19 cellular contexts compared by ENCODE assay signal in genomic region chr18:48846423-48846932, GRCh38.
DNase-seq lines count a peak whose midpoint lies in the region; ATAC-seq and TF ChIP-seq lines count a peak whose summit lies in the region.
"Had no signal": no experiment of that assay in that cellular context is flagged by ENCODE, and none has a peak within 500 bp of the region (broad histone marks: within the 10 kb centered on the region; RNA-seq: fewer than 3 reads in every experiment).

No MANE protein-coding gene starts in this region.

- no peak overlapping the region for H3K27ac ChIP-seq in CD4-positive, alpha-beta memory T cell (ENCODE audit: low read depth, low read length)
- no peak overlapping the region for H3K27ac ChIP-seq in HEK293 (ENCODE audit: extremely low read depth, low read depth, low read length)
- no peak overlapping the region for H3K27ac ChIP-seq in gastroesophageal sphincter
- H3K27ac ChIP-seq: A549, GM23248 had no signal

- POLR2A ChIA-PET in CD4-positive, alpha-beta memory T cell (lab: Charles Lee; ENCODE audit: partially characterized antibody) = no interaction called here
- POLR2A ChIA-PET in HEK293 (lab: Yijun Ruan, JAX) = interaction anchor here (0.7 kb wide), 1 partner anchor 55 kb away, joined by 8 read pairs; no protein-coding TSS in a partner anchor

- 93 to 100% methylated on average over 2 of the region's 2 CpGs for WGBS in gastroesophageal sphincter (ENCODE audit: low coverage in 1 of 2), 2 donors

- no peaks in the 10 kb centered on the region for H3K27me3 Mint-ChIP-seq in CD4-positive, alpha-beta memory T cell
- H3K27me3 Mint-ChIP-seq in chondrocyte (ENCODE audit: low read depth) = no peaks in the 10 kb centered on the region
- no peaks in the 10 kb centered on the region for H3K27me3 Mint-ChIP-seq in nephron (ENCODE audit: low read depth)

- H3K9me3 Mint-ChIP-seq in CD4-positive, alpha-beta memory T cell = peaks cover 0 to 5% (median 0%) of the 10 kb centered on the region in 8 donors
- H3K9me3 Mint-ChIP-seq in chondrocyte (ENCODE audit: low read depth) = peaks cover 3% of the 10 kb centered on the region
- H3K9me3 Mint-ChIP-seq in nephron = no peaks in the 10 kb centered on the region
- H3K9me3 Mint-ChIP-seq: H9, HFFc6 had no signal

- ATAC-seq in gastroesophageal sphincter = no peak
- ATAC-seq: A549; CD8-positive, alpha-beta T cell; HCT116 had no signal

- no peak for TF ChIP-seq POLR2A in gastroesophageal sphincter (IDR thresholded peaks at IDR 0.05)

- no peak overlapping the region for H3K4me3 Mint-ChIP-seq in CD4-positive, alpha-beta memory T cell
- H3K4me3 Mint-ChIP-seq in chondrocyte (ENCODE audit: unreplicated experiment) = no peak overlapping the region
- H3K4me3 Mint-ChIP-seq in nephron = no peak overlapping the region
- H3K4me3 Mint-ChIP-seq: CD8-positive, alpha-beta T cell; H9; HFFc6 had no signal

- no peaks in the 10 kb centered on the region for H3K27me3 ChIP-seq in CD4-positive, alpha-beta memory T cell (ENCODE audit: insufficient read depth, low read length)
- no peaks in the 10 kb centered on the region for H3K27me3 ChIP-seq in gastroesophageal sphincter

- H3K27ac Mint-ChIP-seq in CD4-positive, alpha-beta memory T cell = peak overlapping the region in 4 of 7 donors; percentile 17 to 76 (median 42)
- peak overlapping the region; percentile 85 for H3K27ac Mint-ChIP-seq in chondrocyte (ENCODE audit: unreplicated experiment)
- H3K27ac Mint-ChIP-seq in nephron = peak overlapping the region; percentile 64 to 99 (median 85)
- H3K27ac Mint-ChIP-seq: CD8-positive, alpha-beta T cell; H9; HFFc6 had no signal

- peaks cover 38 to 56% (median 46%) of the 10 kb centered on the region in 4 donors for H3K4me1 Mint-ChIP-seq in CD4-positive, alpha-beta memory T cell
- H3K4me1 Mint-ChIP-seq in chondrocyte (ENCODE audit: low read depth) (peaks cover 85% of the 10 kb centered on the region), nephron (peaks cover 80% of the 10 kb centered on the region)

- no peak for TF ChIP-seq EP300 in gastroesophageal sphincter (IDR thresholded peaks at IDR 0.05)

- H3K4me3 ChIP-seq in CD4-positive, alpha-beta memory T cell (ENCODE audit: low read length in 2 of 2) = no peak overlapping the region
- H3K4me3 ChIP-seq in HEK293 (ENCODE audit: low read depth, low read length) (no peak overlapping the region), gastroesophageal sphincter (no peak overlapping the region)
- H3K4me3 ChIP-seq: A549, GM23248 had no signal

- DNase-seq in CD4-positive, alpha-beta memory T cell = no peak
- no peak for DNase-seq in chondrocyte (ENCODE audit: low spot score)
- DNase-seq in NCI-H526 treated with DMSO at 0.1 percent for 48 hours (lab: John Stamatoyannopoulos, UW) = no peak
- no peak for DNase-seq in T-helper 2 cell
- DNase-seq: 8988T; ACHN; C1 segment of cervical spinal cord; Caco-2; CD8-positive, alpha-beta T cell; DMS153; DND-41; GM23248; H9; HFFc6 had no signal

- H3K36me3 ChIP-seq in CD4-positive, alpha-beta memory T cell (ENCODE audit: insufficient read depth, low read length) = no peaks in the 10 kb centered on the region
- H3K36me3 ChIP-seq in HEK293 (ENCODE audit: control insufficient read depth in 2 of 2, insufficient read depth in 1 of 2, low read length in 2 of 2) (no peaks in the 10 kb centered on the region), gastroesophageal sphincter (peaks cover 0 to 3% of the 10 kb centered on the region in 2 donors)

- peaks cover 44% of the 10 kb centered on the region for H3K4me1 ChIP-seq in CD4-positive, alpha-beta memory T cell (ENCODE audit: insufficient read depth, low read length)
- H3K4me1 ChIP-seq in HEK293 (ENCODE audit: control insufficient read depth, insufficient read depth, low read length) = peaks cover 12% of the 10 kb centered on the region
- peaks cover 0 to 42% (median 19%) of the 10 kb centered on the region in 3 donors for H3K4me1 ChIP-seq in gastroesophageal sphincter
- H3K4me1 ChIP-seq: Caco-2 had no signal

- CTCF ChIA-PET in CD4-positive, alpha-beta memory T cell (lab: Charles Lee; ENCODE audit: partially characterized antibody) = interaction anchor here (1.0 kb wide), 1 partner anchor 68 kb away, joined by 3 read pairs; no protein-coding TSS in a partner anchor
- CTCF ChIA-PET in HEK293 (lab: Yijun Ruan, JAX) = no interaction called here

- intact Hi-C loops in CD4-positive, alpha-beta memory T cell (cut with micrococcal nuclease) = no loop called here

- H3K36me3 Mint-ChIP-seq in CD4-positive, alpha-beta memory T cell = peaks cover 0 to 4% of the 10 kb centered on the region in 2 donors
- H3K36me3 Mint-ChIP-seq in chondrocyte (ENCODE audit: low read depth) = peaks cover 14% of the 10 kb centered on the region
- peaks cover 8% of the 10 kb centered on the region for H3K36me3 Mint-ChIP-seq in nephron (ENCODE audit: low read depth)
- H3K36me3 Mint-ChIP-seq: CD8-positive, alpha-beta T cell had no signal

- no peak for TF ChIP-seq CTCF in HEK293 (tag by site-specific recombination; IDR thresholded peaks at IDR 0.05)
- no peak for TF ChIP-seq CTCF in chondrocyte (IDR thresholded peaks at IDR 0.05)
- no peak for TF ChIP-seq CTCF in nephron (IDR thresholded peaks at IDR 0.05; ENCODE audit: unreplicated experiment in 3 of 3)
- no peak for TF ChIP-seq CTCF in gastroesophageal sphincter (IDR thresholded peaks at IDR 0.05)

- H3K9me3 ChIP-seq in CD4-positive, alpha-beta memory T cell (ENCODE audit: control insufficient read depth in 1 of 2, low read length in 2 of 2) = no peaks in the 10 kb centered on the region
- no peaks in the 10 kb centered on the region for H3K9me3 ChIP-seq in HEK293 (ENCODE audit: control insufficient read depth, insufficient read depth, low read depth, low read length)
- H3K9me3 ChIP-seq in gastroesophageal sphincter = no peaks in the 10 kb centered on the region
- H3K9me3 ChIP-seq: A549, Caco-2 had no signal

TF ChIP-seq in HEK293, 187 proteins besides CTCF, POLR2A, EP300 and RAD21:
- TF ChIP-seq ZNF776 (tag by site-specific recombination; IDR thresholded peaks at IDR 0.05; ENCODE audit: borderline replicate concordance) (0 out of 2 replicates have a peak, but pooled peaks have one; percentile 39), ZNF513 (tag by site-specific recombination; IDR thresholded peaks at IDR 0.05) (no peak), EGR2 (tag by site-specific recombination; IDR thresholded peaks at IDR 0.05; ENCODE audit: low read depth) (peak; percentile 54), ZNF146 (tag by site-specific recombination; IDR thresholded peaks at IDR 0.05) (no peak), ZNF366 (tag by site-specific recombination; conservative IDR thresholded peaks at IDR 0.05) (peak; percentile 100), BCL11A (tag by site-specific recombination; IDR thresholded peaks at IDR 0.05; ENCODE audit: low read depth) (no peak), ZFHX2 (tag by site-specific recombination; conservative IDR thresholded peaks at IDR 0.05) (peak; percentile 63), ZNF114 (tag by site-specific recombination; IDR thresholded peaks at IDR 0.05) (peak; percentile 30; the same call in 1 of the 2 replicates), ZBTB17 (tag by site-specific recombination; IDR thresholded peaks at IDR 0.05) (peak; percentile 97), ZNF747 (tag by site-specific recombination; IDR thresholded peaks at IDR 0.05) (0 out of 2 replicates have a peak, but pooled peaks have one; percentile 47), ZNF791 (tag by site-specific recombination; IDR thresholded peaks at IDR 0.05) (0 out of 2 replicates have a peak, but pooled peaks have one; percentile 12)
- TF ChIP-seq, protein P1, sequence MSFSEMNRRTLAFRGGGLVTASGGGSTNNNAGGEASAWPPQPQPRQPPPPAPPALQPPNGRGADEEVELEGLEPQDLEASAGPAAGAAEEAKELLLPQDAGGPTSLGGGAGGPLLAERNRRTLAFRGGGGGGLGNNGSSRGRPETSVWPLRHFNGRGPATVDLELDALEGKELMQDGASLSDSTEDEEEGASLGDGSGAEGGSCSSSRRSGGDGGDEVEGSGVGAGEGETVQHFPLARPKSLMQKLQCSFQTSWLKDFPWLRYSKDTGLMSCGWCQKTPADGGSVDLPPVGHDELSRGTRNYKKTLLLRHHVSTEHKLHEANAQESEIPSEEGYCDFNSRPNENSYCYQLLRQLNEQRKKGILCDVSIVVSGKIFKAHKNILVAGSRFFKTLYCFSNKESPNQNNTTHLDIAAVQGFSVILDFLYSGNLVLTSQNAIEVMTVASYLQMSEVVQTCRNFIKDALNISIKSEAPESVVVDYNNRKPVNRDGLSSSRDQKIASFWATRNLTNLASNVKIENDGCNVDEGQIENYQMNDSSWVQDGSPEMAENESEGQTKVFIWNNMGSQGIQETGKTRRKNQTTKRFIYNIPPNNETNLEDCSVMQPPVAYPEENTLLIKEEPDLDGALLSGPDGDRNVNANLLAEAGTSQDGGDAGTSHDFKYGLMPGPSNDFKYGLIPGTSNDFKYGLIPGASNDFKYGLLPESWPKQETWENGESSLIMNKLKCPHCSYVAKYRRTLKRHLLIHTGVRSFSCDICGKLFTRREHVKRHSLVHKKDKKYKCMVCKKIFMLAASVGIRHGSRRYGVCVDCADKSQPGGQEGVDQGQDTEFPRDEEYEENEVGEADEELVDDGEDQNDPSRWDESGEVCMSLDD (tag by site-specific recombination; IDR thresholded peaks at IDR 0.05) = peak; percentile 26; the same call in 1 of the 2 replicates
- TF ChIP-seq, protein P2, sequence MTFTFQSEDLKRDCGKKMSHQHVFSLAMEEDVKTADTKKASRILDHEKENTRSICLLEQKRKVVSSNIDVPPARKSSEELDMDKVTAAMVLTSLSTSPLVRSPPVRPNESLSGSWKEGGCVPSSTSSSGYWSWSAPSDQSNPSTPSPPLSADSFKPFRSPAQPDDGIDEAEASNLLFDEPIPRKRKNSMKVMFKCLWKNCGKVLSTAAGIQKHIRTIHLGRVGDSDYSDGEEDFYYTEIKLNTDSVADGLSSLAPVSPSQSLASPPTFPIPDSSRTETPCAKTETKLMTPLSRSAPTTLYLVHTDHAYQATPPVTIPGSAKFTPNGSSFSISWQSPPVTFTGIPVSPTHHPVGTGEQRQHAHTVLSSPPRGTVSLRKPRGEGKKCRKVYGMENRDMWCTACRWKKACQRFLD (tag by site-specific recombination; IDR thresholded peaks at IDR 0.05) = no peak
